In the genomic region with DNA sequence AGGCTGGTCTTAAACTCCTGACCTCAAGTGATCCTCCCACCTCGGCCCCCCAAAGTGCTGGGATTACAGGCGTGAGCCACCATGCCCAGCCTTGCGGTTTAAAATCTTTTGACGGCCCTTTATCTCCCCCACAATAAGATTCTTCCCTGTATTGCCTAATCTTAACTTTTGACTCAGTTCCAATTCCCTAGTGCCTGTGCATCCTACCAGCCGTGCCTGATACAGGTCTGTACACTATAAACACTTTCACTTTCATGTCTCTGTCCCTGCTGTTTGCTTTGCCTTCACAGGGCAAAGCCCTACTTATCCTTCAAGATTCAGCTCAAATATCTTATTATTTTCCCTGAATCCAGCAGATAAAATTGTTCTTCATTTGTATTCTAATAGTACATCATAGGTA, we compare ENCODE assay signal across 9 cellular contexts.
DNase-seq lines count a peak whose midpoint lies in the region; ATAC-seq, FAIRE-seq and TF ChIP-seq lines count a peak whose summit lies in the region.
"Had no signal": no experiment of that assay in that cellular context is flagged by ENCODE, and none has a peak within 500 bp of the region (broad histone marks: within the 10 kb centered on the region; RNA-seq: fewer than 3 reads in every experiment).

No MANE protein-coding gene starts in this region.

- H3K4me3 Mint-ChIP-seq in chondrocyte (ENCODE audit: unreplicated experiment) = no peak overlapping the region

- peaks cover 12% of the 10 kb centered on the region for H3K36me3 Mint-ChIP-seq in chondrocyte (ENCODE audit: low read depth)

- H3K9me3 ChIP-seq in pancreas = no peaks in the 10 kb centered on the region

- intact Hi-C loops in pancreas (cut with DNase I) = no loop called here

- H3K27ac ChIP-seq in pancreas = no peak overlapping the region

- TF ChIP-seq CTCF in bronchial epithelial cell (IDR thresholded peaks at IDR 0.05; ENCODE audit: insufficient read depth, low read length, severe bottlenecking) (no peak), pancreas (IDR thresholded peaks at IDR 0.05) (no peak), chondrocyte (IDR thresholded peaks at IDR 0.05) (no peak)

- H3K4me3 ChIP-seq in bronchial epithelial cell (ENCODE audit: low read depth, low read length) = no peak overlapping the region
- no peak overlapping the region for H3K4me3 ChIP-seq in pancreas
- H3K4me3 ChIP-seq: K562 had no signal

- no peaks in the 10 kb centered on the region for H3K9me3 Mint-ChIP-seq in chondrocyte (ENCODE audit: low read depth)

- FAIRE-seq in bronchial epithelial cell (lab: Jason Lieb, UNC) (no peak), pancreas (lab: Jason Lieb, UNC) (no peak)
- FAIRE-seq: K562 had no signal

- WGBS in pancreas, 2 donors = 47 to 55% methylated on average over 5 of the region's 5 CpGs

- peaks cover 13% of the 10 kb centered on the region for H3K4me1 Mint-ChIP-seq in chondrocyte (ENCODE audit: low read depth)

- no peaks in the 10 kb centered on the region for H3K27me3 ChIP-seq in bronchial epithelial cell (ENCODE audit: control insufficient read depth, insufficient read depth, low read length)
- no peaks in the 10 kb centered on the region for H3K27me3 ChIP-seq in pancreas

- no peaks in the 10 kb centered on the region for H3K4me1 ChIP-seq in pancreas

- H3K36me3 ChIP-seq in bronchial epithelial cell (ENCODE audit: control insufficient read depth, insufficient read depth, low read length) (no peaks in the 10 kb centered on the region), pancreas (no peaks in the 10 kb centered on the region)

- DNase-seq in bronchial epithelial cell (ENCODE audit: low read depth) (peak; percentile 18), pancreas (no peak), NCI-H524 treated with DMSO at 0.1 percent for 48 hours (lab: John Stamatoyannopoulos, UW) (no peak), chondrocyte (ENCODE audit: low spot score) (no peak)
- no peak for DNase-seq in stimulated activated CD4-positive, alpha-beta T cell treated with anti-CD3 and anti-CD28 coated beads, Interleukin-4, amount 100 ng/mL, for 4 hours

- ATAC-seq in GM19035 (IDR thresholded peaks at IDR 0.05; ENCODE audit: unreplicated experiment) (peak; percentile 61), HG03135 (IDR thresholded peaks at IDR 0.05; ENCODE audit: unreplicated experiment) (peak; percentile 75), pancreas (peak in 3 of 4 donors; percentile 56 to 84 (median 66)), HG03045 (IDR thresholded peaks at IDR 0.05; ENCODE audit: unreplicated experiment) (no peak)
- ATAC-seq: K562 had no signal

- no peak overlapping the region for H3K27ac Mint-ChIP-seq in chondrocyte (ENCODE audit: unreplicated experiment)

- no peaks in the 10 kb centered on the region for H3K27me3 Mint-ChIP-seq in chondrocyte (ENCODE audit: low read depth)
